Comparison of ENCODE assay signal across 33 cellular contexts in the genomic region with DNA sequence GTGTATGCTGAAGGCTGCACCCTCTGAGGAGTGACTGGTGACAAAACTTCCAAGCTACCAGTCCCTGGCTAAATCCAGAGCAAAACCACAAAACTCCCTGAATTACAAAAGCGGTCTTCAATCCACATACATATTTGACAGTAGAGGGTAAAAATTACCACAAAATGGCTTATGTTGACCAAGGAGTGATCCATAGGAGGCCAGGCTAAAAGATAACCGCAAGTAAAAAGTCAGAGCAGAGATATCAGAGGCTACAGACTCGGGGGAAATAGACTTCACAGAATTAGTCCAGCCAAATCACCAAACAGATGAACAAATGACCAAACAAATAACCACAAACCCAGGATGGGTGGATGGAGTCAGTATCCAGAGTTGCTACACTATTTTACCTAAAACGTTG. TPM values are rescaled to one million over a fixed set of nuclear protein-coding genes. Genes with fewer than 3 reads are reported as not detected.
"Had no signal": no experiment of that assay in that cellular context is flagged by ENCODE, and none has a peak within 500 bp of the region (broad histone marks: within the 10 kb centered on the region; RNA-seq: fewer than 3 reads in every experiment).

No MANE protein-coding gene starts in this region.

- DNase-seq: hippocampal formation; kidney glomerular epithelial cell; left cardiac atrium; left ventricle myocardium superior; lower lobe of right lung; mammary epithelial cell; mesenchymal stem cell; naive thymus-derived CD8-positive, alpha-beta T cell; nucleus accumbens; pancreas; posterior cingulate gyrus; retina; right cardiac atrium; sigmoid colon; stimulated activated CD4-positive, alpha-beta T cell treated with anti-CD3 and anti-CD28 coated beads, Interleukin-12 subunit alpha, Interleukin-12 subunit beta, amount 100 ng/mL, for 4 hours; stimulated activated CD4-positive, alpha-beta T cell treated with anti-CD3 and anti-CD28 coated beads, Interleukin-15, amount 100 ng/mL, for 24 hours; stimulated activated CD4-positive, alpha-beta T cell treated with anti-CD3 and anti-CD28 coated beads, Interleukin-2, amount 100 ng/mL, for 24 hours; stimulated activated CD4-positive, alpha-beta T cell treated with anti-CD3 and anti-CD28 coated beads, Interleukin-4, amount 100 ng/mL, for 1 hour; stimulated activated naive B cell treated with anti-CD40 and anti-IgM and Interleukin-4, amounts not matched to agents 10 μg/mL and 1 μg/mL and 100 μg/mL, for 72 hours; stimulated activated naive CD8-positive, alpha-beta T cell treated with anti-CD3 and anti-CD28 coated beads, Interleukin-15, Interleukin-2, amounts not matched to agents 100 U/mL and 50 U/mL, for 24 hours; tibial artery; trophoblast cell; upper lobe of right lung had no signal

- H3K4me1 ChIP-seq: lower lobe of right lung, pancreas, prostate gland, sigmoid colon, suprapubic skin, tibial artery, upper lobe of right lung had no signal

- H3K27ac ChIP-seq: lower lobe of right lung, pancreas, prostate gland, sigmoid colon, suprapubic skin, thoracic aorta, tibial artery, upper lobe of right lung had no signal

- H3K27me3 ChIP-seq: pancreas, sigmoid colon, suprapubic skin, tibial artery, upper lobe of right lung had no signal

- H3K36me3 ChIP-seq: lower lobe of right lung, pancreas, prostate gland, sigmoid colon, suprapubic skin, thoracic aorta, tibial artery, upper lobe of right lung had no signal

- H3K4me3 ChIP-seq: lower lobe of right lung, pancreas, prostate gland, sigmoid colon, suprapubic skin, thoracic aorta, tibial artery, upper lobe of right lung had no signal

- FAIRE-seq: keratinocyte, pancreas, urothelium cell line had no signal

- H3K9me3 ChIP-seq: lower lobe of right lung, pancreas, prostate gland, sigmoid colon, thoracic aorta, tibial artery, upper lobe of right lung had no signal

RNA-seq across cellular contexts. Expression of a gene that starts 19.4 kb away (rescaled TPM):
- total RNA-seq: left cardiac atrium; left lobe of liver; left ventricle myocardium superior; lower lobe of right lung; mucosa of gallbladder; naive thymus-derived CD8-positive, alpha-beta T cell; osteoblast; pancreas; prostate gland; right cardiac atrium; sigmoid colon; skeletal muscle tissue; subcutaneous adipose tissue; suprapubic skin; thoracic aorta; upper lobe of right lung had no signal
- polyA plus RNA-seq: naive thymus-derived CD8-positive, alpha-beta T cell; pancreas; right cardiac atrium; sigmoid colon had no signal
